9 cellular contexts compared by ENCODE assay signal in the genomic region with DNA sequence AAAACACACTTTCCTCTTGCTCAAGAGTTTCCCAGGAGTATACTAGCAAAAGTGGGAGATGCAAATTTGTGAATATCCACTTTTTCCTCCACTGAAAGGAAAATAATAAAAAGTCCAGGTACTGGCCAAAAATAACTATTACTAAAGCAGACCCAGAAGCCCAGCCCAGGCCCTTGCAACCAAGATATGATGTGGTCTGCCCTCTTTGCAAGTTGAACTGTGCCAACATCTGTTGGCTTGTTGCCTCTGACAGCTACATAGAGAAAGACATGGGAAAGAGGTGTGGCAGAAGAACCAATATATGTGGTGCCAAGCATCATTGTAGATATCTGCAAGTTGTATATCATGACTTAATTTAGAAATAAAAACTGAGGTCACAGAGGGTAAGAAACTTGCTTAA.
"Had no signal": no experiment of that assay in that cellular context is flagged by ENCODE, and none has a peak within 500 bp of the region (broad histone marks: within the 10 kb centered on the region; RNA-seq: fewer than 3 reads in every experiment).

No MANE protein-coding gene starts in this region.

- ATAC-seq: HCT116, K562 had no signal

- H3K27ac ChIP-seq: GM23248 had no signal

- H3K9me3 ChIP-seq: HAP-1 had no signal

- DNase-seq: GM23248, GOT3, H7, HFFc6, IMR-90, KG1 had no signal

- H3K4me3 ChIP-seq: GM23248, HAP-1, K562 had no signal

- H3K36me3 ChIP-seq: HAP-1 had no signal
